9 cellular contexts compared by ENCODE assay signal in genomic region chr2:239225921-239226561, GRCh38.
DNase-seq lines count a peak whose midpoint lies in the region; ATAC-seq, FAIRE-seq and TF ChIP-seq lines count a peak whose summit lies in the region.
"Had no signal": no experiment of that assay in that cellular context is flagged by ENCODE, and none has a peak within 500 bp of the region (broad histone marks: within the 10 kb centered on the region; RNA-seq: fewer than 3 reads in every experiment).

No MANE protein-coding gene starts in this region.

- H3K27ac ChIP-seq in mesenchymal stem cell (ENCODE audit: low read length, poor library complexity, severe bottlenecking) (peak overlapping the region; percentile 48), thyroid gland (peak overlapping the region in 2 of 3 donors; percentile 5 to 55)

- H3K36me3 Mint-ChIP-seq in activated CD4-positive, alpha-beta T cell treated with anti-CD3 and anti-CD28 coated beads, Interleukin-2, amount 10 ng/mL, durations not matched to agents 7 days and 5 days (ENCODE audit: low read depth) = peaks cover 13% of the 10 kb centered on the region

- TF ChIP-seq CTCF in cardiac fibroblast (IDR thresholded peaks at IDR 0.05; ENCODE audit: low read depth, low read length) = no peak
- no peak for TF ChIP-seq CTCF in thyroid gland (IDR thresholded peaks at IDR 0.05)

- H3K4me3 ChIP-seq in cardiac fibroblast (replicated peaks in 1 of 2; ENCODE audit: low read depth in 2 of 2, low read length in 2 of 2) (no peak overlapping the region), mesenchymal stem cell (ENCODE audit: insufficient read depth in 1 of 2, low read depth in 1 of 2, low read length in 2 of 2) (peak overlapping the region in 1 of 2 experiments; percentile 43), thyroid gland (replicated peaks in 1 of 3) (no peak overlapping the region)

- POLR2A ChIA-PET in activated CD4-positive, alpha-beta T cell treated with anti-CD3 and anti-CD28 coated beads, Interleukin-2, amount 10 ng/mL, durations not matched to agents 7 days and 5 days (lab: Charles Lee) = no interaction called here

- H2BK120ac ChIP-seq in mesenchymal stem cell (ENCODE audit: low read depth, low read length) = peak overlapping the region; percentile 95

- H2BK5ac ChIP-seq in mesenchymal stem cell (ENCODE audit: low read depth, low read length, poor library complexity, severe bottlenecking) = no peak overlapping the region

- peak overlapping the region in 1 of 2 experiments; percentile 56 for H3K4ac ChIP-seq in mesenchymal stem cell (ENCODE audit: low read depth in 1 of 2, low read length in 2 of 2)

- H3K18ac ChIP-seq in mesenchymal stem cell (ENCODE audit: low read depth in 1 of 2, low read length in 2 of 2) = peak overlapping the region; percentile 15 to 85

- H3K9me3 Mint-ChIP-seq in activated CD4-positive, alpha-beta T cell treated with anti-CD3 and anti-CD28 coated beads, Interleukin-2, amount 10 ng/mL, durations not matched to agents 7 days and 5 days = no peaks in the 10 kb centered on the region

- H3K4me1 ChIP-seq in mesenchymal stem cell (ENCODE audit: control insufficient read depth, insufficient read depth, low read depth, low read length) (peaks cover 38% of the 10 kb centered on the region), thyroid gland (peaks cover 46 to 60% of the 10 kb centered on the region in 2 donors)

- H3K9me3 ChIP-seq in mesenchymal stem cell (ENCODE audit: control insufficient read depth, low read length) = no peaks in the 10 kb centered on the region
- H3K9me3 ChIP-seq in thyroid gland = no peaks in the 10 kb centered on the region

- H3K4me1 Mint-ChIP-seq in activated CD4-positive, alpha-beta T cell treated with anti-CD3 and anti-CD28 coated beads, Interleukin-2, amount 10 ng/mL, durations not matched to agents 7 days and 5 days = peaks cover 90% of the 10 kb centered on the region

- peak overlapping the region; percentile 95 for H2AK5ac ChIP-seq in mesenchymal stem cell (ENCODE audit: low read length, severe bottlenecking)

- peaks cover 0 to 3% of the 10 kb centered on the region in 2 experiments for H3K36me3 ChIP-seq in mesenchymal stem cell (ENCODE audit: control insufficient read depth in 1 of 2, insufficient read depth in 2 of 2, low read depth in 1 of 2, low read length in 2 of 2)
- no peaks in the 10 kb centered on the region for H3K36me3 ChIP-seq in thyroid gland

- no peak overlapping the region for H3K4me2 ChIP-seq in mesenchymal stem cell (ENCODE audit: low read length, poor library complexity, severe bottlenecking)

- H2BK12ac ChIP-seq in mesenchymal stem cell (ENCODE audit: low read length in 2 of 2) = peak overlapping the region; percentile 90 to 96

- H4K91ac ChIP-seq in mesenchymal stem cell (ENCODE audit: low read length) = peak overlapping the region; percentile 95

- no peak overlapping the region for H3K14ac ChIP-seq in mesenchymal stem cell (ENCODE audit: low read length in 2 of 2)

- peaks cover 43% of the 10 kb centered on the region for H3K79me1 ChIP-seq in mesenchymal stem cell (replicated peaks; ENCODE audit: low read length, poor library complexity, severe bottlenecking)

- TF ChIP-seq POLR2A in thyroid gland (IDR thresholded peaks at IDR 0.05) (no peak), GM12891 (IDR thresholded peaks at IDR 0.05; ENCODE audit: low read depth, low read length) (no peak)

- H3K27me3 ChIP-seq in mesenchymal stem cell (ENCODE audit: control insufficient read depth in 1 of 2, insufficient read depth in 1 of 2, low read length in 2 of 2) (no peaks in the 10 kb centered on the region), thyroid gland (no peaks in the 10 kb centered on the region)

- H3K27me3 Mint-ChIP-seq in activated CD4-positive, alpha-beta T cell treated with anti-CD3 and anti-CD28 coated beads, Interleukin-2, amount 10 ng/mL, durations not matched to agents 7 days and 5 days = no peaks in the 10 kb centered on the region

- ATAC-seq in HG02973 (IDR thresholded peaks at IDR 0.05; ENCODE audit: unreplicated experiment) = no peak
- ATAC-seq in HG02885 (IDR thresholded peaks at IDR 0.05; ENCODE audit: poor library complexity, unreplicated experiment) = no peak

- peak overlapping the region; percentile 63 for H4K8ac ChIP-seq in mesenchymal stem cell (ENCODE audit: low read length)

- no peak for FAIRE-seq in GM12891 (lab: Jason Lieb, UNC)
- FAIRE-seq: A204.1 had no signal

- H3K4me3 Mint-ChIP-seq in activated CD4-positive, alpha-beta T cell treated with anti-CD3 and anti-CD28 coated beads, Interleukin-2, amount 10 ng/mL, durations not matched to agents 7 days and 5 days = no peak overlapping the region

- WGBS in mesenchymal stem cell = 35% methylated on average over 12 of the region's 13 CpGs
- WGBS in thyroid gland, 2 donors = 76 to 85% methylated on average over 13 of the region's 13 CpGs

- no peak for DNase-seq in activated CD4-positive, alpha-beta T cell treated with anti-CD3 and anti-CD28 coated beads, Interleukin-2, amount 10 ng/mL, durations not matched to agents 7 days and 5 days
- no peak for DNase-seq in activated CD4-positive, alpha-beta T cell treated with anti-CD3 and anti-CD28 coated beads for 1 hour
- DNase-seq in cardiac fibroblast (ENCODE audit: low read depth in 2 of 2) (peak; percentile 71 to 88), mesenchymal stem cell (peak; percentile 88), thyroid gland (no peak), GM12891 (ENCODE audit: insufficient read length, low spot score) (no peak)

- H3K23ac ChIP-seq in mesenchymal stem cell (ENCODE audit: low read length in 2 of 2) = no peak overlapping the region

- intact Hi-C loops in thyroid gland (cut with DNase I) = no loop called here

- H2BK15ac ChIP-seq in mesenchymal stem cell (ENCODE audit: low read depth, poor library complexity, severe bottlenecking) = peak overlapping the region; percentile 91

- H2AFZ ChIP-seq in mesenchymal stem cell (ENCODE audit: low read depth, low read length) = no peak overlapping the region

- peak overlapping the region; percentile 79 for H3K9ac ChIP-seq in mesenchymal stem cell (ENCODE audit: low read length)

- CTCF ChIA-PET in activated CD4-positive, alpha-beta T cell treated with anti-CD3 and anti-CD28 coated beads, Interleukin-2, amount 10 ng/mL, durations not matched to agents 7 days and 5 days (lab: Charles Lee) = interaction anchor here (0.8 kb wide), 1 partner anchor 12 kb away, joined by 3 read pairs; no protein-coding TSS in a partner anchor

- H3K27ac Mint-ChIP-seq in activated CD4-positive, alpha-beta T cell treated with anti-CD3 and anti-CD28 coated beads, Interleukin-2, amount 10 ng/mL, durations not matched to agents 7 days and 5 days = peak overlapping the region; percentile 68

TF ChIP-seq in GM12891, 5 proteins besides CTCF, POLR2A, EP300 and RAD21:
- TF ChIP-seq PAX5 (IDR thresholded peaks at IDR 0.05; ENCODE audit: insufficient read depth, low read length, severe bottlenecking) (no peak), TAF1 (IDR thresholded peaks at IDR 0.05; ENCODE audit: low read depth, low read length) (no peak), POLR2AphosphoS5 (IDR thresholded peaks at IDR 0.05; ENCODE audit: low read depth, low read length) (no peak), POU2F2 (IDR thresholded peaks at IDR 0.05; ENCODE audit: low read depth, low read length) (no peak), SPI1 (IDR thresholded peaks at IDR 0.05; ENCODE audit: low read depth, low read length) (no peak)

Comparison
In these comparisons a context has a peak if more than half of its experiments do, and no peak if none do; other contexts are left out.
1. DNase-seq: peak in cardiac fibroblast (2 of 2) and mesenchymal stem cell (single experiment); none in activated CD4-positive, alpha-beta T cell treated with anti-CD3 and anti-CD28 coated beads, Interleukin-2, amount 10 ng/mL, durations not matched to agents 7 days and 5 days (single experiment), activated CD4-positive, alpha-beta T cell treated with anti-CD3 and anti-CD28 coated beads for 1 hour (single experiment), thyroid gland (0 of 2) and GM12891 (single experiment).